ENCODE assay signal across 8 cellular contexts in genomic region chr15:99564221-99565030, GRCh38. TPM values are rescaled to one million over a fixed set of nuclear protein-coding genes. Genes with fewer than 3 reads are reported as not detected.
DNase-seq lines count a peak whose midpoint lies in the region; ATAC-seq and TF ChIP-seq lines count a peak whose summit lies in the region.

No MANE protein-coding gene starts in this region.

- H3K27me3 ChIP-seq in HAP-1 (ENCODE audit: low read depth) (peaks cover 5% of the 10 kb centered on the region; the same call in 1 of the 2 replicates), MM.1S (replicated peaks; ENCODE audit: insufficient read depth, low read length) (no peaks in the 10 kb centered on the region), gastroesophageal sphincter (no peaks in the 10 kb centered on the region), neuron (ENCODE audit: insufficient read depth, low read length) (peaks cover 10% of the 10 kb centered on the region)

- H3K36me3 Mint-ChIP-seq in activated CD4-positive, alpha-beta T cell treated with anti-CD3 and anti-CD28 coated beads for 36 hours (ENCODE audit: low read depth): no peaks in the 10 kb centered on the region

- no peak for TF ChIP-seq EP300 in gastroesophageal sphincter (IDR thresholded peaks at IDR 0.05)

- H2AFZ ChIP-seq in MM.1S (ENCODE audit: low read length) (peak overlapping the region; percentile 77), neuron (ENCODE audit: low read depth, low read length) (peak overlapping the region; percentile 95)

- peaks cover 21% of the 10 kb centered on the region for H3K4me1 Mint-ChIP-seq in activated CD4-positive, alpha-beta T cell treated with anti-CD3 and anti-CD28 coated beads for 36 hours

- POLR2A ChIA-PET in activated CD4-positive, alpha-beta T cell treated with anti-CD3 and anti-CD28 coated beads for 36 hours (lab: Charles Lee): interaction anchor here (1.0 kb wide), 1 partner anchor 98 kb away, joined by 3 read pairs; no protein-coding TSS in a partner anchor

- H3K9me3 ChIP-seq in HAP-1 (no peaks in the 10 kb centered on the region), MM.1S (replicated peaks; ENCODE audit: insufficient read depth, low read length) (no peaks in the 10 kb centered on the region), gastroesophageal sphincter (no peaks in the 10 kb centered on the region), neuron (ENCODE audit: low read length) (no peaks in the 10 kb centered on the region)

- intact Hi-C loops in activated CD4-positive, alpha-beta T cell treated with anti-CD3 and anti-CD28 coated beads for 36 hours (cut with DNase I, micrococcal nuclease): loop anchor here (1.0 to 10.0 kb wide), 13 partner anchors 53 to 1038 kb away; partner anchors contain the start of genes LRRC28 (in 2 of the 2), ADAMTS17 (in 1 of the 2), ASB7 (in 1 of the 2) and LINS1 (in 1 of the 2)

- no peak for TF ChIP-seq CTCF in MM.1S (IDR thresholded peaks at IDR 0.05; ENCODE audit: low read length)
- no peak for TF ChIP-seq CTCF in WI38 (IDR thresholded peaks at IDR 0.05; ENCODE audit: low read depth, low read length)
- TF ChIP-seq CTCF in gastroesophageal sphincter (IDR thresholded peaks at IDR 0.05): peak in 3 of 4 experiments; percentile 12 to 22 (median 14)

- no peaks in the 10 kb centered on the region for H4K20me1 ChIP-seq in MM.1S (ENCODE audit: insufficient read depth, low read length)

- peak overlapping the region; percentile 51 for H3K27ac Mint-ChIP-seq in activated CD4-positive, alpha-beta T cell treated with anti-CD3 and anti-CD28 coated beads for 36 hours

- H3K36me3 ChIP-seq in HAP-1 (replicated peaks) (no peaks in the 10 kb centered on the region), MM.1S (replicated peaks; ENCODE audit: insufficient read depth, low read length) (no peaks in the 10 kb centered on the region), gastroesophageal sphincter (no peaks in the 10 kb centered on the region), neuron (ENCODE audit: insufficient read depth, low read length) (no peaks in the 10 kb centered on the region)

- peak overlapping the region; percentile 25 for H3K4me3 ChIP-seq in HAP-1
- peak overlapping the region; percentile 66 for H3K4me3 ChIP-seq in MM.1S (ENCODE audit: low read length)
- 0 out of 2 replicates have a peak overlapping the region, but pooled peaks have one; percentile 28 for H3K4me3 ChIP-seq in WI38 (ENCODE audit: low read depth, low read length)
- peak overlapping the region; percentile 22 to 75 for H3K4me3 ChIP-seq in gastroesophageal sphincter
- peak overlapping the region; percentile 86 for H3K4me3 ChIP-seq in neuron (ENCODE audit: low read length)

- in situ Hi-C loops in HAP-1 (cut with MboI; ENCODE audit: low sequenced_read_pairs): no loop called here

- peak overlapping the region; percentile 95 for H3K4me2 ChIP-seq in MM.1S (ENCODE audit: low read depth, low read length)

- CTCF ChIA-PET in activated CD4-positive, alpha-beta T cell treated with anti-CD3 and anti-CD28 coated beads for 36 hours (lab: Charles Lee): interaction anchor here (0.8 to 1.2 kb wide), 2 partner anchors 44 to 140 kb away, joined by 3 to 4 read pairs; no protein-coding TSS in a partner anchor

- no peak for DNase-seq in activated CD4-positive, alpha-beta T cell treated with anti-CD3 and anti-CD28 coated beads for 36 hours
- no peak for DNase-seq in activated CD4-positive, alpha-beta T cell treated with anti-CD3 and anti-CD28 coated beads, Interleukin-2, amount 50 U/mL, for 4 hours
- DNase-seq in HAP-1 (ENCODE audit: low spot score in 2 of 2): peak in 1 of 2 experiments; percentile 14
- DNase-seq in MM.1S: no peak
- no peak for DNase-seq in DMS114 treated with DMSO at 0.1 percent for 48 hours (lab: John Stamatoyannopoulos, UW; ENCODE audit: unreplicated experiment)

- H3K79me2 ChIP-seq in MM.1S (ENCODE audit: low read length): peaks cover 31% of the 10 kb centered on the region

- ATAC-seq in activated CD4-positive, alpha-beta T cell treated with anti-CD3 and anti-CD28 coated beads for 36 hours: no peak
- no peak for ATAC-seq in gastroesophageal sphincter

- H3K9me3 Mint-ChIP-seq in activated CD4-positive, alpha-beta T cell treated with anti-CD3 and anti-CD28 coated beads for 36 hours (ENCODE audit: low read depth): no peaks in the 10 kb centered on the region

- H3F3A ChIP-seq in MM.1S (ENCODE audit: insufficient read depth, low read length): peaks cover 19% of the 10 kb centered on the region; the same call in 1 of the 2 replicates

- 0 to 6% methylated on average over 2 to 4 of the region's 11 CpGs for WGBS in gastroesophageal sphincter (ENCODE audit: low coverage in 1 of 2), 2 donors

- peak overlapping the region; percentile 46 for H3K4me3 Mint-ChIP-seq in activated CD4-positive, alpha-beta T cell treated with anti-CD3 and anti-CD28 coated beads for 36 hours

- H3K27ac ChIP-seq in MM.1S (ENCODE audit: low read length): peak overlapping the region; percentile 34; the same call in 1 of the 2 replicates
- H3K27ac ChIP-seq in gastroesophageal sphincter: peak overlapping the region; percentile 93 to 98 (median 96)

- H3K27me3 Mint-ChIP-seq in activated CD4-positive, alpha-beta T cell treated with anti-CD3 and anti-CD28 coated beads for 36 hours: no peaks in the 10 kb centered on the region

- no peak for TF ChIP-seq POLR2A in gastroesophageal sphincter (IDR thresholded peaks at IDR 0.05)

- no peaks in the 10 kb centered on the region for H3K9me2 ChIP-seq in MM.1S (replicated peaks; ENCODE audit: insufficient read depth, low read length)

- peak overlapping the region; percentile 49; the same call in 1 of the 2 replicates for H3K9ac ChIP-seq in MM.1S (ENCODE audit: low read length)

- H3K4me1 ChIP-seq in HAP-1 (peaks cover 28% of the 10 kb centered on the region), MM.1S (ENCODE audit: low read length) (peaks cover 10% of the 10 kb centered on the region), gastroesophageal sphincter (peaks cover 0 to 39% (median 12%) of the 10 kb centered on the region in 3 donors), neuron (ENCODE audit: insufficient read depth, low read length) (peaks cover 28% of the 10 kb centered on the region)

RNA-seq across cellular contexts. Expression of gene MEF2A, which starts 1.4 kb away (rescaled TPM):
- total RNA-seq in activated CD4-positive, alpha-beta T cell treated with anti-CD3 and anti-CD28 coated beads for 36 hours: 10 to 100 TPM; 16.5 to 20.9 TPM
- 100 to 1,000 TPM in 2 of 4 donors, 10 to 100 TPM in 2; 68.8 to 133 (median 95.7) TPM for total RNA-seq in gastroesophageal sphincter

Comparison
In these comparisons a context has a peak if more than half of its experiments do, and no peak if none do; other contexts are left out.
1. H3K4me3 ChIP-seq: peak in every context shown above with its lines; median percentile 86 in neuron; 66 in MM.1S; 48 in gastroesophageal sphincter; 28 in WI38; 25 in HAP-1.
2. CTCF ChIP-seq: peak in gastroesophageal sphincter (3 of 4); none in MM.1S (single experiment) and WI38 (single experiment).